21 cellular contexts compared by ENCODE assay signal in genomic region chr4:116024954-116025708, GRCh38.
"Had no signal": no experiment of that assay in that cellular context is flagged by ENCODE, and none has a peak within 500 bp of the region (broad histone marks: within the 10 kb centered on the region; RNA-seq: fewer than 3 reads in every experiment).

No MANE protein-coding gene starts in this region.

- H3K36me3 ChIP-seq: left lung, neutrophil, ovary, right atrium auricular region, thoracic aorta, vagina had no signal

- H3K4me1 Mint-ChIP-seq: activated CD4-positive, alpha-beta memory T cell treated with anti-CD3 and anti-CD28 coated beads, Interleukin-2, amount 10 ng/mL, durations not matched to agents 7 days and 5 days; activated CD4-positive, alpha-beta T cell treated with anti-CD3 and anti-CD28 coated beads, Interleukin-2, amount 10 ng/mL, durations not matched to agents 24 days and 14 days; activated naive CD8-positive, alpha-beta T cell treated with anti-CD3 and anti-CD28 coated beads, Interleukin-2, amount 50 U/mL, for 24 hours; naive thymus-derived CD8-positive, alpha-beta T cell had no signal

- H3K36me3 Mint-ChIP-seq: type B pancreatic cell had no signal

- H3K4me3 Mint-ChIP-seq: activated CD4-positive, alpha-beta memory T cell treated with anti-CD3 and anti-CD28 coated beads, Interleukin-2, amount 10 ng/mL, durations not matched to agents 7 days and 5 days; activated CD4-positive, alpha-beta T cell treated with anti-CD3 and anti-CD28 coated beads, Interleukin-2, amount 10 ng/mL, durations not matched to agents 24 days and 14 days; activated naive CD8-positive, alpha-beta T cell treated with anti-CD3 and anti-CD28 coated beads, Interleukin-2, amount 50 U/mL, for 24 hours; activated T-cell treated with anti-CD3 and anti-CD28 coated beads, Interleukin-2, amount 50 U/mL, for 72 hours; naive thymus-derived CD8-positive, alpha-beta T cell; type B pancreatic cell had no signal

- H3K27me3 ChIP-seq: foreskin keratinocyte, left lung, neutrophil, ovary, right atrium auricular region, vagina had no signal

- H3K9me3 ChIP-seq: vagina had no signal

- H3K27me3 Mint-ChIP-seq: activated CD4-positive, alpha-beta memory T cell treated with anti-CD3 and anti-CD28 coated beads, Interleukin-2, amount 10 ng/mL, durations not matched to agents 7 days and 5 days; activated CD4-positive, alpha-beta T cell treated with anti-CD3 and anti-CD28 coated beads, Interleukin-2, amount 10 ng/mL, durations not matched to agents 24 days and 14 days; activated naive CD8-positive, alpha-beta T cell treated with anti-CD3 and anti-CD28 coated beads, Interleukin-2, amount 50 U/mL, for 24 hours; naive thymus-derived CD8-positive, alpha-beta T cell; type B pancreatic cell had no signal

- H3K27ac ChIP-seq: foreskin keratinocyte, left lung, neutrophil, ovary, psoas muscle, right atrium auricular region, thoracic aorta, vagina had no signal

- H3K4me3 ChIP-seq: left lung, ovary, psoas muscle, right atrium auricular region, thoracic aorta, vagina had no signal

- ATAC-seq: activated CD4-positive, CD25-positive, alpha-beta regulatory T cell treated with anti-CD3 and anti-CD28 coated beads, Interleukin-2, amount 50 U/mL, for 24 hours; activated naive CD8-positive, alpha-beta T cell treated with anti-CD3 and anti-CD28 coated beads, Interleukin-2, amount 50 U/mL, for 24 hours; activated T-cell treated with anti-CD3 and anti-CD28 coated beads, Interleukin-2, amount 50 U/mL, for 72 hours; foreskin keratinocyte; left lung; naive thymus-derived CD8-positive, alpha-beta T cell; psoas muscle had no signal

- H3K4me1 ChIP-seq: foreskin keratinocyte, left lung, psoas muscle, right atrium auricular region, vagina had no signal

- DNase-seq: activated CD4-positive, alpha-beta memory T cell treated with anti-CD3 and anti-CD28 coated beads, Interleukin-2, amount 10 ng/mL, durations not matched to agents 7 days and 5 days; activated CD4-positive, alpha-beta T cell treated with anti-CD3 and anti-CD28 coated beads, Interleukin-2, amount 10 ng/mL, durations not matched to agents 24 days and 14 days; activated effector memory CD4-positive, alpha-beta T cell treated with anti-CD3 and anti-CD28 coated beads, Interleukin-2, amount 50 U/mL, for 16 hours; activated naive CD4-positive, alpha-beta T cell treated with anti-CD3 and anti-CD28 coated beads, Interleukin-2, amount 50 U/mL, for 16 hours; activated naive CD8-positive, alpha-beta T cell treated with anti-CD3 and anti-CD28 coated beads, Interleukin-2, amount 50 U/mL, for 24 hours; activated T-cell treated with anti-CD3 and anti-CD28 coated beads, Interleukin-2, amount 50 U/mL, for 72 hours; cortex of kidney; erythroblast; foreskin keratinocyte; left lung; naive thymus-derived CD8-positive, alpha-beta T cell; ovary; psoas muscle; stimulated activated CD4-positive, alpha-beta T cell treated with anti-CD3 and anti-CD28 coated beads, Interleukin-4, amount 100 ng/mL, for 24 hours; stimulated activated naive CD4-positive, alpha-beta T cell treated with Interleukin-2 at 50 U/mL for 16 hours had no signal

- H3K9me3 Mint-ChIP-seq: activated CD4-positive, alpha-beta T cell treated with anti-CD3 and anti-CD28 coated beads, Interleukin-2, amount 10 ng/mL, durations not matched to agents 24 days and 14 days had no signal

- H3K27ac Mint-ChIP-seq: activated CD4-positive, alpha-beta memory T cell treated with anti-CD3 and anti-CD28 coated beads, Interleukin-2, amount 10 ng/mL, durations not matched to agents 7 days and 5 days; activated CD4-positive, alpha-beta T cell treated with anti-CD3 and anti-CD28 coated beads, Interleukin-2, amount 10 ng/mL, durations not matched to agents 24 days and 14 days; activated naive CD8-positive, alpha-beta T cell treated with anti-CD3 and anti-CD28 coated beads, Interleukin-2, amount 50 U/mL, for 24 hours; activated T-cell treated with anti-CD3 and anti-CD28 coated beads, Interleukin-2, amount 50 U/mL, for 72 hours; naive thymus-derived CD8-positive, alpha-beta T cell; type B pancreatic cell had no signal
